ENCODE assay signal across 31 cellular contexts in genomic region chr2:18230668-18231067, GRCh38.
A peak's percentile ranks its signal among the peaks of the same experiment; 100 is the strongest.
DNase-seq lines count a peak whose midpoint lies in the region; ATAC-seq, FAIRE-seq and TF ChIP-seq lines count a peak whose summit lies in the region.
"Had no signal": no experiment of that assay in that cellular context is flagged by ENCODE, and none has a peak within 500 bp of the region (broad histone marks: within the 10 kb centered on the region; RNA-seq: fewer than 3 reads in every experiment).

No MANE protein-coding gene starts in this region.

- in situ Hi-C loops in HepG2 (cut with HindIII; ENCODE audit: extremely low pct_ligation_motif_present, low pct_unique_long_range_greater_than_20kb): no loop called here

- H3K4me3 ChIP-seq in liver (ENCODE audit: low read depth in 1 of 3, low read length in 3 of 3): no peak overlapping the region
- no peak overlapping the region for H3K4me3 ChIP-seq in HepG2 (replicated peaks in 1 of 3; ENCODE audit: insufficient read depth in 1 of 3, low read depth in 2 of 3, low read length in 3 of 3)
- H3K4me3 ChIP-seq in upper lobe of right lung: no peak overlapping the region
- H3K4me3 ChIP-seq: A549; BLaER1; BLaER1 treated with 17β-estradiol and CSF1 and Interleukin-3, amounts not matched to agents 10 nM and 100 nM had no signal

- no peaks in the 10 kb centered on the region for H4K20me1 ChIP-seq in HepG2 (ENCODE audit: insufficient read depth, low read length)
- H4K20me1 ChIP-seq: BLaER1; BLaER1 treated with 17β-estradiol and CSF1 and Interleukin-3, amounts not matched to agents 10 nM and 100 nM had no signal

- H3K9ac ChIP-seq in liver (ENCODE audit: low read depth in 1 of 2, low read length in 2 of 2) (no peak overlapping the region), HepG2 (ENCODE audit: insufficient read depth, low read depth, low read length) (no peak overlapping the region)
- H3K9ac ChIP-seq: BLaER1; BLaER1 treated with 17β-estradiol and CSF1 and Interleukin-3, amounts not matched to agents 10 nM and 100 nM had no signal

- H3K36me3 ChIP-seq in liver (ENCODE audit: control insufficient read depth in 4 of 4, insufficient read depth in 3 of 4, low read depth in 1 of 4, low read length in 3 of 4) (no peaks in the 10 kb centered on the region), HepG2 (replicated peaks in 1 of 2; ENCODE audit: control insufficient read depth in 1 of 2, insufficient read depth in 2 of 2, low read length in 2 of 2) (no peaks in the 10 kb centered on the region), upper lobe of right lung (no peaks in the 10 kb centered on the region)
- H3K36me3 ChIP-seq: BE2C; BLaER1; BLaER1 treated with 17β-estradiol and CSF1 and Interleukin-3, amounts not matched to agents 10 nM and 100 nM had no signal

- FAIRE-seq in HepG2 (lab: Jason Lieb, UNC): no peak
- FAIRE-seq: A204.1, A549, D721Med had no signal

- H3K4me2 ChIP-seq in HepG2 (ENCODE audit: low read depth, low read length): no peak overlapping the region
- H3K4me2 ChIP-seq: A549; BLaER1; BLaER1 treated with 17β-estradiol and CSF1 and Interleukin-3, amounts not matched to agents 10 nM and 100 nM had no signal

- TF ChIP-seq EP300 in HepG2 (IDR thresholded peaks at IDR 0.05; ENCODE audit: low read depth in 2 of 2, low read length in 2 of 2): no peak
- TF ChIP-seq EP300 in HepG2 (CRISPR knock-in tag; IDR thresholded peaks at IDR 0.05; ENCODE audit: borderline replicate concordance): no peak

- no peak overlapping the region for H3K27ac ChIP-seq in liver (ENCODE audit: low read depth in 1 of 2, low read length in 2 of 2)
- H3K27ac ChIP-seq in HepG2 (ENCODE audit: extremely low read length, insufficient read depth, low read length): no peak overlapping the region
- peak overlapping the region; percentile 55; the same call in 1 of the 2 replicates for H3K27ac ChIP-seq in VCaP
- H3K27ac ChIP-seq in upper lobe of right lung: no peak overlapping the region
- H3K27ac ChIP-seq: 22Rv1; A549; BLaER1; BLaER1 treated with 17β-estradiol and CSF1 and Interleukin-3, amounts not matched to agents 10 nM and 100 nM; C4-2B had no signal

- BruUV-seq in HepG2 (replicated peaks; lab: Mats Ljungman, UMichigan): no TSS peak

- no peak overlapping the region for H2AFZ ChIP-seq in HepG2 (ENCODE audit: low read length)

- ATAC-seq in HepG2 (no peak), upper lobe of right lung (no peak)
- ATAC-seq: A549; CD8-positive, alpha-beta T cell had no signal

- no peaks in the 10 kb centered on the region for H3K9me3 ChIP-seq in liver (ENCODE audit: control insufficient read depth in 4 of 4, low read length in 3 of 4)
- H3K9me3 ChIP-seq in HepG2 (ENCODE audit: low read length): peaks cover 22% of the 10 kb centered on the region; the same call in 1 of the 2 replicates
- no peaks in the 10 kb centered on the region for H3K9me3 ChIP-seq in upper lobe of right lung
- H3K9me3 ChIP-seq: A549, BE2C, Caco-2 had no signal

- POLR2A ChIA-PET in HepG2 (lab: Yijun Ruan, JAX): no interaction called here

- intact Hi-C loops in HepG2 (cut with micrococcal nuclease; ENCODE audit: unreplicated experiment) (no loop called here), upper lobe of right lung (cut with DNase I) (no loop called here)

- H3K79me2 ChIP-seq in HepG2 (ENCODE audit: insufficient read depth, low read length): no peaks in the 10 kb centered on the region

- CTCF ChIA-PET in HepG2 (lab: Yijun Ruan, JAX; ENCODE audit: low intra/inter-chr PET ratio, low total read pairs): no interaction called here

- no peak for TF ChIP-seq POLR2A in HepG2 (IDR thresholded peaks at IDR 0.05; ENCODE audit: insufficient read depth in 1 of 2, low read depth in 2 of 2, low read length in 2 of 2)

- no peak for TF ChIP-seq CTCF in liver (IDR thresholded peaks at IDR 0.05; ENCODE audit: low read depth, low read length, missing input control)
- no peak for TF ChIP-seq CTCF in HepG2 (CRISPR knock-in tag; IDR thresholded peaks at IDR 0.05)
- no peak for TF ChIP-seq CTCF in VCaP (conservative IDR thresholded peaks at IDR 0.05)
- no peak for TF ChIP-seq CTCF in upper lobe of right lung (IDR thresholded peaks at IDR 0.05)

- DNase-seq in HepG2 (ENCODE audit: low spot score) (no peak), upper lobe of right lung (no peak)
- DNase-seq: 8988T; ACHN; AML-193; BE2C; C1 segment of cervical spinal cord; Caco-2; Calu3; CD4-positive, alpha-beta memory T cell; CD4-positive, alpha-beta T cell; CD4-positive, CD25-positive, alpha-beta regulatory T cell; CD8-positive, alpha-beta memory T cell; CD8-positive, alpha-beta T cell; COR-L47; DMS 273 treated with DMSO at 0.1 percent for 48 hours; DMS153; DMS53; DMS79; DMS79 treated with DMSO at 0.1 percent for 48 hours; DND-41; EL had no signal

- 33% methylated on average over 1 of the region's 1 CpG for WGBS in liver
- WGBS in HepG2 (ENCODE audit: low lambda C conversion rate): 8% methylated on average over 1 of the region's 1 CpG

- TF ChIP-seq RAD21 in liver (IDR thresholded peaks at IDR 0.05) (no peak), HepG2 (CRISPR knock-in tag; IDR thresholded peaks at IDR 0.05) (no peak)

- H3K4me1 ChIP-seq in liver (ENCODE audit: control insufficient read depth in 4 of 4, insufficient read depth in 4 of 4, low read length in 3 of 4) (peaks cover 0 to 9% (median 3%) of the 10 kb centered on the region in 4 donors), HepG2 (ENCODE audit: insufficient read depth, low read length) (peaks cover 22% of the 10 kb centered on the region), upper lobe of right lung (peaks cover 5% of the 10 kb centered on the region)
- H3K4me1 ChIP-seq: BE2C; BLaER1; BLaER1 treated with 17β-estradiol and CSF1 and Interleukin-3, amounts not matched to agents 10 nM and 100 nM had no signal

- H3K27me3 ChIP-seq in liver (ENCODE audit: control insufficient read depth in 4 of 4, insufficient read depth in 4 of 4, low read length in 3 of 4) (no peaks in the 10 kb centered on the region), HepG2 (ENCODE audit: control insufficient read depth in 1 of 2, insufficient read depth in 2 of 2, low read length in 2 of 2) (no peaks in the 10 kb centered on the region), upper lobe of right lung (no peaks in the 10 kb centered on the region)
- H3K27me3 ChIP-seq: BE2C; BLaER1; BLaER1 treated with 17β-estradiol and CSF1 and Interleukin-3, amounts not matched to agents 10 nM and 100 nM had no signal

TF ChIP-seq in liver, 16 proteins besides CTCF, POLR2A, EP300 and RAD21:
- TF ChIP-seq SP1 (IDR thresholded peaks at IDR 0.05) (no peak), GABPA (IDR thresholded peaks at IDR 0.05 in 1 of 2, conservative IDR thresholded peaks at IDR 0.05 in 1 of 2) (no peak), HNF4A (conservative IDR thresholded peaks at IDR 0.05) (peak; percentile 60 to 65), HNF4G (IDR thresholded peaks at IDR 0.05) (peak; percentile 17), TAF1 (conservative IDR thresholded peaks at IDR 0.05) (no peak)
TF ChIP-seq in liver: peak in this region for 2.

TF ChIP-seq in HepG2, 621 proteins besides CTCF, POLR2A, EP300 and RAD21:
- no peak for TF ChIP-seq ZNF607 (CRISPR knock-in tag; IDR thresholded peaks at IDR 0.05; ENCODE audit: borderline replicate concordance)
- no peak for TF ChIP-seq SMAD3 (CRISPR knock-in tag; IDR thresholded peaks at IDR 0.05)
- TF ChIP-seq ZBTB26 (CRISPR knock-in tag; IDR thresholded peaks at IDR 0.05; ENCODE audit: borderline replicate concordance): no peak
- no peak for TF ChIP-seq MTF1 (CRISPR knock-in tag; IDR thresholded peaks at IDR 0.05)
- TF ChIP-seq ZNF614 (CRISPR knock-in tag; IDR thresholded peaks at IDR 0.05; ENCODE audit: borderline replicate concordance): no peak
- no peak for TF ChIP-seq ZNF263 (CRISPR knock-in tag; IDR thresholded peaks at IDR 0.05)
- no peak for TF ChIP-seq ZNF510 (CRISPR knock-in tag; IDR thresholded peaks at IDR 0.05; ENCODE audit: low read depth)
- TF ChIP-seq CSRNP1 (CRISPR knock-in tag; IDR thresholded peaks at IDR 0.05): no peak
- TF ChIP-seq KLF12 (CRISPR knock-in tag; IDR thresholded peaks at IDR 0.05; ENCODE audit: borderline replicate concordance): no peak
- TF ChIP-seq ZBTB7B (CRISPR knock-in tag; IDR thresholded peaks at IDR 0.05): no peak
- TF ChIP-seq GATA4 (IDR thresholded peaks at IDR 0.05; ENCODE audit: borderline replicate concordance, low read depth): no peak
